In genomic region chr4:177583000-177583399, GRCh38 we compare ENCODE assay signal across 18 cellular contexts.
DNase-seq lines count a peak whose midpoint lies in the region; ATAC-seq, FAIRE-seq and TF ChIP-seq lines count a peak whose summit lies in the region.
"Had no signal": no experiment of that assay in that cellular context is flagged by ENCODE, and none has a peak within 500 bp of the region (broad histone marks: within the 10 kb centered on the region; RNA-seq: fewer than 3 reads in every experiment).

No MANE protein-coding gene starts in this region.

- intact Hi-C loops in Right ventricle myocardium inferior (cut with DNase I): no loop called here

- H3K27ac ChIP-seq in small intestine (ENCODE audit: low read depth in 1 of 2, low read length in 1 of 2): no peak overlapping the region
- H3K27ac ChIP-seq: BLaER1 treated with 17β-estradiol and CSF1 and Interleukin-3, amounts not matched to agents 10 nM and 100 nM; KMS-11 had no signal

- H3K36me3 ChIP-seq in small intestine (ENCODE audit: control insufficient read depth in 2 of 2, insufficient read depth in 2 of 2, low read length in 2 of 2): no peaks in the 10 kb centered on the region
- H3K36me3 ChIP-seq: BLaER1 treated with 17β-estradiol and CSF1 and Interleukin-3, amounts not matched to agents 10 nM and 100 nM; MG63 had no signal

- ATAC-seq in GM18868 (IDR thresholded peaks at IDR 0.05; ENCODE audit: unreplicated experiment) (peak; percentile 43), Right ventricle myocardium inferior (no peak)

- no peaks in the 10 kb centered on the region for H3K4me1 ChIP-seq in small intestine (ENCODE audit: control insufficient read depth in 2 of 2, insufficient read depth in 1 of 2, low read depth in 1 of 2, low read length in 1 of 2)
- H3K4me1 ChIP-seq: BLaER1 treated with 17β-estradiol and CSF1 and Interleukin-3, amounts not matched to agents 10 nM and 100 nM had no signal

- FAIRE-seq in small intestine (lab: Jason Lieb, UNC): no peak
- FAIRE-seq: GM12891, H1 had no signal

- H3K27me3 ChIP-seq in small intestine (ENCODE audit: control insufficient read depth in 2 of 2, insufficient read depth in 2 of 2, low read length in 2 of 2): no peaks in the 10 kb centered on the region
- H3K27me3 ChIP-seq: BLaER1 treated with 17β-estradiol and CSF1 and Interleukin-3, amounts not matched to agents 10 nM and 100 nM; MG63 had no signal

- no peaks in the 10 kb centered on the region for H3K9me3 ChIP-seq in small intestine (ENCODE audit: control insufficient read depth, low read depth)
- H3K9me3 ChIP-seq: BLaER1 treated with 17β-estradiol and CSF1 and Interleukin-3, amounts not matched to agents 10 nM and 100 nM; MG63 had no signal

- H3K4me3 ChIP-seq in epithelial cell of esophagus (ENCODE audit: low read length) (no peak overlapping the region), small intestine (ENCODE audit: low read depth in 1 of 2, low read length in 2 of 2) (no peak overlapping the region)
- H3K4me3 ChIP-seq: BLaER1 treated with 17β-estradiol and CSF1 and Interleukin-3, amounts not matched to agents 10 nM and 100 nM; MG63 had no signal

- DNase-seq in RPMI7951 (ENCODE audit: low read depth) (peak; percentile 25), epithelial cell of esophagus (ENCODE audit: low read depth) (peak; percentile 35), small intestine (peak; percentile 15), Right ventricle myocardium inferior (ENCODE audit: missing footprints) (no peak), NCI-H524 treated with DMSO at 0.1 percent for 48 hours (lab: John Stamatoyannopoulos, UW) (no peak)
- no peak for DNase-seq in activated naive CD4-positive, alpha-beta T cell (lab: John Stamatoyannopoulos, UW)
- DNase-seq: DMS 273 treated with DMSO at 0.1 percent for 48 hours, MG63, NCI-H1092 treated with DMSO at 0.1 percent for 48 hours, NCI-H1694 treated with DMSO at 0.1 percent for 48 hours, NCI-H446, NCI-H774, SHP77 treated with DMSO at 0.1 percent for 48 hours had no signal

- TF ChIP-seq CTCF in epithelial cell of esophagus (IDR thresholded peaks at IDR 0.05; ENCODE audit: insufficient read depth, low read depth, low read length, missing control alignments): no peak

Comparison
In these comparisons a context has a peak if more than half of its experiments do, and no peak if none do; other contexts are left out.
1. DNase-seq: peak in RPMI7951 (single experiment), epithelial cell of esophagus (single experiment) and small intestine (single experiment); none in Right ventricle myocardium inferior (single experiment), activated naive CD4-positive, alpha-beta T cell (0 of 4) and NCI-H524 treated with DMSO at 0.1 percent for 48 hours (single experiment).